8 cellular contexts compared by ENCODE assay signal in genomic region chr6:52663935-52664184, GRCh38. TPM values are rescaled to one million over a fixed set of nuclear protein-coding genes. Genes with fewer than 3 reads are reported as not detected.
DNase-seq lines count a peak whose midpoint lies in the region; ATAC-seq and TF ChIP-seq lines count a peak whose summit lies in the region.

No MANE protein-coding gene starts in this region.

- H3K27me3 ChIP-seq in HCT116 (ENCODE audit: insufficient read depth, low read length) (no peaks in the 10 kb centered on the region), liver (ENCODE audit: control insufficient read depth in 4 of 4, insufficient read depth in 4 of 4, low read length in 3 of 4) (no peaks in the 10 kb centered on the region), thoracic aorta (replicated peaks; ENCODE audit: insufficient read depth) (no peaks in the 10 kb centered on the region)

- no peak for ATAC-seq in HCT116
- ATAC-seq in thoracic aorta (ENCODE audit: insufficient number of reproducible peaks, low FRiP score, low read depth) = no peak
- ATAC-seq in GM19455 (IDR thresholded peaks at IDR 0.05; ENCODE audit: unreplicated experiment) = no peak

- H4K20me1 ChIP-seq in HCT116 (ENCODE audit: insufficient read depth) = no peaks in the 10 kb centered on the region

- H3K27ac ChIP-seq in HCT116 (ENCODE audit: low read depth, low read length) (no peak overlapping the region), liver (ENCODE audit: low read depth in 1 of 2, low read length in 2 of 2) (peak overlapping the region; percentile 59 to 81), thoracic aorta (peak overlapping the region; percentile 11 to 72)

- TF ChIP-seq CTCF in HCT116 (IDR thresholded peaks at IDR 0.05 in 2 of 3, conservative IDR thresholded peaks at IDR 0.05 in 1 of 3; ENCODE audit: borderline replicate concordance in 1 of 3, insufficient read depth in 1 of 3, low read depth in 2 of 3, low read length in 2 of 3) (no peak), astrocyte of the spinal cord (IDR thresholded peaks at IDR 0.05; ENCODE audit: low read depth, low read length) (no peak), liver (IDR thresholded peaks at IDR 0.05; ENCODE audit: low read depth, low read length, missing input control) (no peak), thoracic aorta (IDR thresholded peaks at IDR 0.05) (no peak)

- in situ Hi-C loops in astrocyte of the spinal cord (cut with HindIII; ENCODE audit: low sequenced_read_pairs) = loop anchor here (25.0 kb wide), 1 partner anchor 377 kb away; the partner anchor contains the start of gene MCM3

- H3K36me3 ChIP-seq in HCT116 (ENCODE audit: control insufficient read depth in 1 of 2, insufficient read depth in 2 of 2, low read length in 2 of 2) (no peaks in the 10 kb centered on the region), liver (ENCODE audit: control insufficient read depth in 4 of 4, insufficient read depth in 3 of 4, low read depth in 1 of 4, low read length in 3 of 4) (peaks cover 0 to 3% (median under 1%) of the 10 kb centered on the region in 4 donors), thoracic aorta (no peaks in the 10 kb centered on the region)

- H2AFZ ChIP-seq in HCT116 (ENCODE audit: low read depth, low read length, poor library complexity, severe bottlenecking) = peak overlapping the region; percentile 92

- H3K4me3 ChIP-seq in HCT116 (replicated peaks in 1 of 2; ENCODE audit: low read depth in 1 of 2, low read length in 2 of 2) (peak overlapping the region; percentile 45 to 62), astrocyte of the spinal cord (ENCODE audit: low read depth, low read length) (peak overlapping the region; percentile 74), liver (ENCODE audit: low read depth in 1 of 3, low read length in 3 of 3) (peak overlapping the region; percentile 66 to 91 (median 85)), thoracic aorta (peak overlapping the region; percentile 90)

- no peaks in the 10 kb centered on the region for H3K9me2 ChIP-seq in HCT116 (ENCODE audit: insufficient read depth)

- POLR2A ChIA-PET in HCT116 (lab: Charles Lee) = no interaction called here

- H3K4me2 ChIP-seq in HCT116 (ENCODE audit: low read length) = peak overlapping the region; percentile 94

- RAD21 ChIA-PET in HCT116 (lab: Charles Lee; ENCODE audit: low non-redundant PET in 1 of 2, low total read pairs in 2 of 2, uncharacterized antibody in 2 of 2, unreplicated experiment in 2 of 2) = interaction anchor here in 1 of 2 experiments (0.7 kb wide), 1 partner anchor 256 kb away, joined by 4 read pairs; no protein-coding TSS in a partner anchor

- H3K9ac ChIP-seq in HCT116 (ENCODE audit: low read length) (peak overlapping the region; percentile 53), liver (ENCODE audit: low read depth in 1 of 2, low read length in 2 of 2) (peak overlapping the region; percentile 19 to 54)

- H3K79me2 ChIP-seq in HCT116 (ENCODE audit: insufficient read depth, low read length) = no peaks in the 10 kb centered on the region

- H3K9me3 ChIP-seq in HCT116 (ENCODE audit: control insufficient read depth in 1 of 2, insufficient read depth in 1 of 2, low read depth in 1 of 2, low read length in 2 of 2) (no peaks in the 10 kb centered on the region), liver (ENCODE audit: control insufficient read depth in 4 of 4, low read length in 3 of 4) (no peaks in the 10 kb centered on the region), thoracic aorta (no peaks in the 10 kb centered on the region)

- WGBS in liver = under 1% methylated on average over 11 of the region's 11 CpGs

- TF ChIP-seq POLR2A in HCT116 (IDR thresholded peaks at IDR 0.05; ENCODE audit: borderline replicate concordance, extremely low read depth, insufficient read depth, insufficient read length) = no peak

- TF ChIP-seq RAD21 in HCT116 (IDR thresholded peaks at IDR 0.05; ENCODE audit: low read depth) (no peak), liver (IDR thresholded peaks at IDR 0.05) (peak in 1 of 2 donors; percentile 43)

- intact Hi-C loops in HCT116 (cut with micrococcal nuclease) = loop anchor here (1.0 to 5.0 kb wide), 5 partner anchors 162 to 501 kb away; partner anchors contain the start of gene MCM3

- CTCF ChIA-PET in HCT116 (lab: Charles Lee) = interaction anchor here (1.3 to 3.5 kb wide), 5 partner anchors 12 to 378 kb away, joined by 6 to 20 read pairs (median 13); partner anchors contain the start of gene EFHC1

- DNase-seq in HCT116 (ENCODE audit: low read depth, low spot score) (no peak), astrocyte of the spinal cord (ENCODE audit: low read depth, low spot score) (no peak), thoracic aorta (ENCODE audit: low spot score) (no peak), NCI-H1048 (lab: John Stamatoyannopoulos, UW) (no peak), NCI-H187 (lab: John Stamatoyannopoulos, UW) (no peak), activated gamma-delta T cell (lab: John Stamatoyannopoulos, UW) (no peak)

- H3K4me1 ChIP-seq in HCT116 (ENCODE audit: control insufficient read depth in 1 of 2, insufficient read depth in 2 of 2, low read length in 2 of 2) (peaks cover 5 to 21% of the 10 kb centered on the region in 2 experiments; a peak in 3 of 4 replicates), liver (ENCODE audit: control insufficient read depth in 4 of 4, insufficient read depth in 4 of 4, low read length in 3 of 4) (peaks cover 2 to 46% (median 29%) of the 10 kb centered on the region in 4 donors), thoracic aorta (ENCODE audit: control insufficient read depth in 1 of 2, low read depth in 2 of 2) (peaks cover 8 to 27% of the 10 kb centered on the region in 2 donors)

- no TSS peak for BruUV-seq in HCT116 (replicated peaks; lab: Mats Ljungman, UMichigan)

TF ChIP-seq in HCT116, 20 proteins besides CTCF, POLR2A, EP300 and RAD21 (continues in another document):
- no peak for TF ChIP-seq JUND (IDR thresholded peaks at IDR 0.05)
- TF ChIP-seq CEBPB (IDR thresholded peaks at IDR 0.05; ENCODE audit: low read depth) = no peak
- TF ChIP-seq SRF (IDR thresholded peaks at IDR 0.05; ENCODE audit: low read depth) = no peak
- TF ChIP-seq MAX (IDR thresholded peaks at IDR 0.05) = no peak
- no peak for TF ChIP-seq POLR2AphosphoS5 (IDR thresholded peaks at IDR 0.05; ENCODE audit: low read depth, low read length)
- TF ChIP-seq SP1 (IDR thresholded peaks at IDR 0.05; ENCODE audit: low read depth) = no peak
- no peak for TF ChIP-seq TCF7L2 (IDR thresholded peaks at IDR 0.05; ENCODE audit: borderline replicate concordance, extremely low read depth, insufficient read depth, insufficient read length)
- no peak for TF ChIP-seq ELF1 (IDR thresholded peaks at IDR 0.05; ENCODE audit: borderline replicate concordance, low read depth)
- no peak for TF ChIP-seq SIN3A (IDR thresholded peaks at IDR 0.05; ENCODE audit: low read depth)

TF ChIP-seq in liver, 16 proteins besides CTCF, POLR2A, EP300 and RAD21:
- TF ChIP-seq ATF3 (IDR thresholded peaks at IDR 0.05) = peak; percentile 17
- TF ChIP-seq ZBTB33 (IDR thresholded peaks at IDR 0.05) = no peak

RNA-seq across cellular contexts. Expression of gene TMEM14A, which starts 7.1 kb away (rescaled TPM):
- total RNA-seq in HCT116 (2021; ENCODE audit: unreplicated experiment) (51.5 TPM), liver (10 to 100 TPM; 15.6 to 22.9 TPM), thoracic aorta (10 to 100 TPM; 16.5 to 27.1 TPM)
- polyA plus RNA-seq in HCT116 (2012) = 27.1 and 31.5 TPM in 2 replicates
- polyA plus RNA-seq in liver = 10 to 100 TPM; 23.0 to 63.6 TPM
